In the genomic region with DNA sequence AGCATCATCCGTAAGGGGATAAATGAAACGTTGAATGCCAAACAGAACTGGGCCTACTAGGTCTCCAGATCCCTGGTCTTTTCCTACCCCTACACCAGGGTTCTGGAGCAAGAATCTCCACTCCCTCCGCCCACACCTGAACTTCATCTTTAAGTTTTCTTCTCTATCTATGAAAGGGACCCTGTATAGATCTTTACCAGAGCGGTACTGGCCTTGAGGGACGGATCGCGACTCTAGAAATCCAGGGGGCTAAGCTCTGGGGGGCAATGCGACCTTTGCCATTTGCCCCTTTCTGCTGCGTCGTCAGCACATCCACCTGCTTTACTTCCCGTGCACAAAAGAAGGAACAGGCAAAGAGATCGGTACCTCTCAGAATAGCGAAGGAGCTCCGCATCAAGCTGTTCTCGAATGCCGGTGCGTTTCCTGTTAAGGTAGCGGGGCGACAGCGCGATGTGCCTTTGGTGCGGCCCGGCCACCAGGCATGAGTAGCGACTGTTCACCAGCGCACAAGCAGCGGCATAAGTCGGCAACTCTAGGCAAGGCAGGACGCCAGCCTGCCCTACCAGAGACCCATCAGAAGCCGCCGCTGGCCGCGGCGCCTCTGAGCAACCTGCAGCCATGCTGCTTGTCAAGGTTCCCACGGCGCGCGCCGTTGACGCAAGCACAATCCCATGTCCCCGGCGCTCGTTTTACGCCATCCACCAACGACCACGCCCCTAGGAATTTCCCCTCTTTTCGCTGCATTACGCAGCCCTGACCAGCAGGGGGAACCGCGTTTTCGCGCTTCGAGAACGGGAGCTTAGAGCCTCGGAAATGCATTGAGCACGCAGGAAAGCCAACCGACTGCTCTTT, we compare ENCODE assay signal across 8 cellular contexts.
DNase-seq lines count a peak whose midpoint lies in the region; ATAC-seq and FAIRE-seq lines count a peak whose summit lies in the region.

A gene with protein sequence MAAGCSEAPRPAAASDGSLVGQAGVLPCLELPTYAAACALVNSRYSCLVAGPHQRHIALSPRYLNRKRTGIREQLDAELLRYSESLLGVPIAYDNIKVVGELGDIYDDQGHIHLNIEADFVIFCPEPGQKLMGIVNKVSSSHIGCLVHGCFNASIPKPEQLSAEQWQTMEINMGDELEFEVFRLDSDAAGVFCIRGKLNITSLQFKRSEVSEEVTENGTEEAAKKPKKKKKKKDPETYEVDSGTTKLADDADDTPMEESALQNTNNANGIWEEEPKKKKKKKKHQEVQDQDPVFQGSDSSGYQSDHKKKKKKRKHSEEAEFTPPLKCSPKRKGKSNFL (minus strand): TSS at position 641 of the 852 bp plus-strand sequence. CDS start 21 bp downstream, at position 620.

- peak within 1 kb of the TSS; percentile 97 for H3K27ac Mint-ChIP-seq in central memory CD8-positive, alpha-beta T cell (ENCODE audit: low read depth)

- FAIRE-seq in islet of Langerhans (lab: Jason Lieb, UNC), result peak; percentile 94

- peak; percentile 98 for ATAC-seq in GM19025 (IDR thresholded peaks at IDR 0.05; ENCODE audit: low read depth, unreplicated experiment)
- peak; percentile 98 for ATAC-seq in HG03342 (IDR thresholded peaks at IDR 0.05; ENCODE audit: unreplicated experiment)
- ATAC-seq in central memory CD8-positive, alpha-beta T cell (replicated peaks; ENCODE audit: extremely low read depth, poor library complexity, severe bottlenecking), result peak; percentile 93

- no peaks in the 10 kb centered on the region for H3K27me3 Mint-ChIP-seq in central memory CD8-positive, alpha-beta T cell

- no peaks in the 10 kb centered on the region for H3K9me3 Mint-ChIP-seq in central memory CD8-positive, alpha-beta T cell

- H3K4me1 Mint-ChIP-seq in central memory CD8-positive, alpha-beta T cell, result peaks cover 46% of the 10 kb centered on the region

- peak within 1 kb of the TSS; percentile 96 for H3K4me3 Mint-ChIP-seq in central memory CD8-positive, alpha-beta T cell

- H3K36me3 Mint-ChIP-seq in central memory CD8-positive, alpha-beta T cell (ENCODE audit: insufficient read depth), result peaks cover 6% of the 10 kb centered on the region

- DNase-seq in AML-193 (lab: John Stamatoyannopoulos, UW) (peak; percentile 83 to 86), NCI-H345 treated with DMSO at 0.1 percent for 48 hours (lab: John Stamatoyannopoulos, UW; ENCODE audit: unreplicated experiment) (peak; percentile 92)
- peak; percentile 77 to 87 (median 82) for DNase-seq in activated CD4-positive, CD25-positive, alpha-beta regulatory T cell (lab: John Stamatoyannopoulos, UW)
- peak; percentile 94 to 96 for DNase-seq in central memory CD8-positive, alpha-beta T cell (ENCODE audit: low spot score in 2 of 2)
- DNase-seq in stimulated activated CD4-positive, alpha-beta T cell treated with anti-CD3 and anti-CD28 coated beads, Interleukin-12 subunit alpha, Interleukin-12 subunit beta, amount 100 ng/mL, for 4 hours, result peak; percentile 90

Comparison
In these comparisons a context has a peak if more than half of its experiments do, and no peak if none do; other contexts are left out.
1. Peak in every context shown above with its lines: DNase-seq and ATAC-seq.